ENCODE assay signal across 38 cellular contexts in genomic region chr4:79827283-79827682, GRCh38.
"Had no signal": no experiment of that assay in that cellular context is flagged by ENCODE, and none has a peak within 500 bp of the region (broad histone marks: within the 10 kb centered on the region; RNA-seq: fewer than 3 reads in every experiment).

No MANE protein-coding gene starts in this region.

- FAIRE-seq: astrocyte, RCC 7860, TTC549 had no signal

- H3K27me3 ChIP-seq: adrenal gland, body of pancreas, breast epithelium, MG63 had no signal

- H3K4me2 ChIP-seq: PC-9 had no signal

- H3K27ac Mint-ChIP-seq: activated CD4-positive, alpha-beta T cell treated with anti-CD3 and anti-CD28 coated beads for 36 hours; activated CD4-positive, alpha-beta T cell treated with anti-CD3 and anti-CD28 coated beads, Interleukin-2, amount 10 ng/mL, durations not matched to agents 7 days and 5 days; activated CD8-positive, alpha-beta T cell treated with anti-CD3 and anti-CD28 coated beads, Interleukin-2, amount 10 ng/mL, durations not matched to agents 7 days and 5 days; activated naive CD4-positive, alpha-beta T cell treated with anti-CD3 and anti-CD28 coated beads for 36 hours; activated naive CD4-positive, alpha-beta T cell treated with anti-CD3 and anti-CD28 coated beads, Interleukin-2, amount 50 U/mL, for 72 hours; activated T-helper 1 cell treated with anti-CD3 and anti-CD28 coated beads, Interleukin-12 subunit alpha, Interleukin-12 subunit beta, Interleukin-2, Interleukin-4 antibody, amounts not matched to agents 30 ng/mL and 10 ng/mL and 1 ng/mL, durations not matched to agents 14 hours and 24 hours and 36 hours; WTC11 had no signal

- H3K4me1 Mint-ChIP-seq: activated CD4-positive, alpha-beta T cell treated with anti-CD3 and anti-CD28 coated beads, Interleukin-2, amount 10 ng/mL, durations not matched to agents 7 days and 5 days had no signal

- H3K4me1 ChIP-seq: body of pancreas, breast epithelium had no signal

- H3K9me3 Mint-ChIP-seq: activated T-helper 1 cell treated with anti-CD3 and anti-CD28 coated beads, Interleukin-12 subunit alpha, Interleukin-12 subunit beta, Interleukin-2, Interleukin-4 antibody, amounts not matched to agents 30 ng/mL and 10 ng/mL and 1 ng/mL, durations not matched to agents 14 hours and 24 hours and 36 hours had no signal

- ATAC-seq: activated CD4-positive, alpha-beta T cell treated with anti-CD3 and anti-CD28 coated beads for 36 hours; activated CD4-positive, CD25-positive, alpha-beta regulatory T cell treated with anti-CD3 and anti-CD28 coated beads, Interleukin-2, amount 50 U/mL, for 24 hours; activated CD8-positive, alpha-beta T cell treated with anti-CD3 and anti-CD28 coated beads, Interleukin-2, amount 10 ng/mL, durations not matched to agents 7 days and 5 days; activated naive CD4-positive, alpha-beta T cell treated with anti-CD3 and anti-CD28 coated beads, Interleukin-2, amount 50 U/mL, for 72 hours; activated T-cell treated with anti-CD3 and anti-CD28 coated beads, Interleukin-2, amount 50 U/mL, for 4 hours; body of pancreas; Right ventricle myocardium inferior; WTC11 had no signal

- DNase-seq: activated CD4-positive, alpha-beta T cell treated with anti-CD3 and anti-CD28 coated beads for 36 hours; activated CD4-positive, alpha-beta T cell treated with anti-CD3 and anti-CD28 coated beads, Interleukin-2, amount 10 ng/mL, durations not matched to agents 7 days and 5 days; activated CD4-positive, alpha-beta T cell treated with anti-CD3 and anti-CD28 coated beads, Interleukin-2, amount 50 U/mL, for 48 hours; activated CD8-positive, alpha-beta memory T cell treated with anti-CD3 and anti-CD28 coated beads, Interleukin-2, amount 50 U/mL, for 4 hours; activated CD8-positive, alpha-beta T cell treated with anti-CD3 and anti-CD28 coated beads, Interleukin-2, amount 10 ng/mL, durations not matched to agents 7 days and 5 days; activated gamma-delta T cell treated with Interleukin-2 at 50 U/mL for 16 hours; activated naive CD4-positive, alpha-beta T cell treated with anti-CD3 and anti-CD28 coated beads for 36 hours; activated T-cell treated with anti-CD3 and anti-CD28 coated beads for 4 hours; activated T-cell treated with anti-CD3 and anti-CD28 coated beads, Interleukin-2, amount 50 U/mL, for 4 hours; adrenal gland; body of pancreas; Kasumi-1; KG1; MG63; NCI-H1048; NCI-H1105 treated with DMSO at 0.1 percent for 48 hours; NCI-H1436; NCI-H1694; NCI-H1930; NCI-H2081 treated with DMSO at 0.1 percent for 48 hours; NCI-H226; NCI-H446 treated with DMSO at 0.1 percent for 48 hours; NCI-H524; NCI-H69; PC-9; SIG-M5; SW 1271; T1000 had no signal

- H2AFZ ChIP-seq: PC-9 had no signal

- H3K36me3 Mint-ChIP-seq: activated naive CD4-positive, alpha-beta T cell treated with anti-CD3 and anti-CD28 coated beads, Interleukin-2, amount 50 U/mL, for 72 hours had no signal

- H3K4me3 Mint-ChIP-seq: activated CD4-positive, alpha-beta T cell treated with anti-CD3 and anti-CD28 coated beads for 36 hours; activated CD4-positive, alpha-beta T cell treated with anti-CD3 and anti-CD28 coated beads, Interleukin-2, amount 10 ng/mL, durations not matched to agents 7 days and 5 days; activated CD8-positive, alpha-beta T cell treated with anti-CD3 and anti-CD28 coated beads, Interleukin-2, amount 10 ng/mL, durations not matched to agents 7 days and 5 days; activated naive CD4-positive, alpha-beta T cell treated with anti-CD3 and anti-CD28 coated beads for 36 hours; activated T-cell treated with anti-CD3 and anti-CD28 coated beads, Interleukin-2, amount 50 U/mL, for 4 hours; activated T-helper 1 cell treated with anti-CD3 and anti-CD28 coated beads, Interleukin-12 subunit alpha, Interleukin-12 subunit beta, Interleukin-2, Interleukin-4 antibody, amounts not matched to agents 30 ng/mL and 10 ng/mL and 1 ng/mL, durations not matched to agents 14 hours and 24 hours and 36 hours; WTC11 had no signal

- H3K27ac ChIP-seq: adrenal gland, body of pancreas, breast epithelium, PC-9, RWPE1 had no signal

- H3K9me3 ChIP-seq: adrenal gland, body of pancreas, breast epithelium, MG63 had no signal

- H3K4me3 ChIP-seq: adrenal gland, body of pancreas, breast epithelium, MG63, PC-9 had no signal

- H3K36me3 ChIP-seq: adrenal gland, breast epithelium, MG63 had no signal
